21 cellular contexts compared by ENCODE assay signal in the genomic region with DNA sequence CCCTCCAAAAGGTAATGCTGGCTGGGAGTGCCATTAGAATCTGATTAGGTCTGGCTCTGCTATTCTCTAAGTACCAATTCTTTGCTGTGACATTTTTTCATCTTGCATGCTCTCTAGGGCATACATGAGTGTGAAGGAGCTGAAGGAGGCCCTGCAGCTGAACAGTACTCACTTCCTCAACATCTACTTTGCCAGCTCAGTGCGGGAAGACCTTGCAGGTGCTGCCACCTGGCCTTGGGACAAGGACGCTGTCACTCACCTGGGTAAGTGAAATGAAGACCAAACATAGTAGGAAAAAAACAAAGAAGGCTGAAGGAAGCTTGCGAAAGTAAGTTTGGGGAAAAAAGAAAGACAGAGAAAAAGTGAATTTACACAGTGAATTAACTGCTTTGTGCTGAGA.
"Had no signal": no experiment of that assay in that cellular context is flagged by ENCODE, and none has a peak within 500 bp of the region (broad histone marks: within the 10 kb centered on the region; RNA-seq: fewer than 3 reads in every experiment).

No MANE protein-coding gene starts in this region.

- H3K4me1 ChIP-seq: colonic mucosa, esophagus muscularis mucosa, gastroesophageal sphincter, prostate gland, right atrium auricular region, tibial artery had no signal

- H3K36me3 ChIP-seq: colonic mucosa, esophagus muscularis mucosa, gastroesophageal sphincter, left ventricle myocardium inferior, prostate gland, right atrium auricular region, tibial artery had no signal

- H3K9me3 ChIP-seq: colonic mucosa, esophagus muscularis mucosa, gastroesophageal sphincter, left ventricle myocardium inferior, mucosa of descending colon, prostate gland, right atrium auricular region, tibial artery had no signal

- ATAC-seq: activated CD8-positive, alpha-beta T cell treated with anti-CD3 and anti-CD28 coated beads for 36 hours; activated T-helper 17 cell treated with anti-CD3 and anti-CD28 coated beads, Interleukin-2, amount 50 U/mL, for 72 hours; gastroesophageal sphincter; mucosa of descending colon had no signal

- H3K27me3 ChIP-seq: colonic mucosa, esophagus muscularis mucosa, gastroesophageal sphincter, right atrium auricular region, tibial artery had no signal

- DNase-seq: activated CD4-positive, alpha-beta T cell treated with anti-CD3 and anti-CD28 coated beads for 48 hours; activated CD4-positive, CD25-positive, alpha-beta regulatory T cell; activated CD8-positive, alpha-beta T cell treated with anti-CD3 and anti-CD28 coated beads for 36 hours; activated naive CD4-positive, alpha-beta T cell; activated naive CD8-positive, alpha-beta T cell treated with anti-CD3 and anti-CD28 coated beads for 36 hours; activated T-cell treated with anti-CD3 and anti-CD28 coated beads, Interleukin-2, amount 50 U/mL, for 1 hour; amygdala; central memory CD4-positive, alpha-beta T cell; colonic mucosa; islet precursor cell; left ventricle myocardium inferior; mucosa of descending colon; naive B cell; stimulated activated CD4-positive, alpha-beta T cell treated with anti-CD3 and anti-CD28 coated beads, Interleukin-2, amount 100 ng/mL, for 24 hours; stimulated activated naive CD4-positive, alpha-beta T cell treated with Interleukin-2 at 50 U/mL for 16 hours; tibial artery had no signal

- H3K27ac ChIP-seq: colonic mucosa, esophagus muscularis mucosa, gastroesophageal sphincter, prostate gland, tibial artery had no signal

- H3K4me3 ChIP-seq: colonic mucosa, esophagus muscularis mucosa, gastroesophageal sphincter, left ventricle myocardium inferior, mucosa of descending colon, prostate gland, right atrium auricular region, tibial artery had no signal
